ENCODE assay signal across 8 cellular contexts in genomic region chr2:19347619-19348562, GRCh38. TPM values are rescaled to one million over a fixed set of nuclear protein-coding genes. Genes with fewer than 3 reads are reported as not detected.
DNase-seq lines count a peak whose midpoint lies in the region; ATAC-seq and TF ChIP-seq lines count a peak whose summit lies in the region.

No MANE protein-coding gene starts in this region.

- CTCF ChIA-PET in RWPE1 (lab: Yijun Ruan, JAX): no interaction called here

- ATAC-seq in natural killer cell treated with Interleukin-12 subunit alpha and Interleukin-12 subunit beta and Interleukin-15 and Interleukin-18, amount 100 ng/mL, for 72 hours: peak; percentile 96

- no peaks in the 10 kb centered on the region for H3K9me3 Mint-ChIP-seq in natural killer cell treated with Interleukin-12 subunit alpha and Interleukin-12 subunit beta and Interleukin-15 and Interleukin-18, amount 100 ng/mL, for 72 hours

- peaks cover 8 to 24% of the 10 kb centered on the region in 2 donors for H3K27me3 Mint-ChIP-seq in natural killer cell treated with Interleukin-12 subunit alpha and Interleukin-12 subunit beta and Interleukin-15 and Interleukin-18, amount 100 ng/mL, for 72 hours

- H3K4me1 Mint-ChIP-seq in natural killer cell treated with Interleukin-12 subunit alpha and Interleukin-12 subunit beta and Interleukin-15 and Interleukin-18, amount 100 ng/mL, for 72 hours (ENCODE audit: low read depth in 2 of 2): peaks cover 21 to 23% of the 10 kb centered on the region in 2 donors

- H3K27me3 ChIP-seq in H7 (ENCODE audit: control insufficient read depth, insufficient read depth, low read length): peaks cover 48% of the 10 kb centered on the region

- POLR2A ChIA-PET in RWPE1 (lab: Yijun Ruan, JAX; ENCODE audit: low non-redundant PET): interaction anchor here (0.6 kb wide), 1 partner anchor 549 kb away, joined by 5 read pairs; no protein-coding TSS in a partner anchor

- peak overlapping the region; percentile 90 for H3K27ac ChIP-seq in RWPE1

- H3K4me3 Mint-ChIP-seq in natural killer cell treated with Interleukin-12 subunit alpha and Interleukin-12 subunit beta and Interleukin-15 and Interleukin-18, amount 100 ng/mL, for 72 hours: peak overlapping the region; percentile 95

- H3K27ac Mint-ChIP-seq in natural killer cell treated with Interleukin-12 subunit alpha and Interleukin-12 subunit beta and Interleukin-15 and Interleukin-18, amount 100 ng/mL, for 72 hours: peak overlapping the region; percentile 91 to 97

- TF ChIP-seq CTCF in RWPE1 (conservative IDR thresholded peaks at IDR 0.05; ENCODE audit: low read depth): no peak

- H3K4me3 ChIP-seq in H7 (ENCODE audit: insufficient read depth, low read depth, low read length): peak overlapping the region; percentile 90

- H3K36me3 Mint-ChIP-seq in natural killer cell treated with Interleukin-12 subunit alpha and Interleukin-12 subunit beta and Interleukin-15 and Interleukin-18, amount 100 ng/mL, for 72 hours: no peaks in the 10 kb centered on the region

- H3K36me3 ChIP-seq in H7 (replicated peaks; ENCODE audit: control insufficient read depth, insufficient read depth, low read length): no peaks in the 10 kb centered on the region

- DNase-seq in ELR (ENCODE audit: low read depth): peak; percentile 94
- DNase-seq in H7: peak; percentile 95
- peak; percentile 91 for DNase-seq in LoVo (ENCODE audit: low spot score)
- DNase-seq in RWPE1 (ENCODE audit: low spot score): peak; percentile 96
- DNase-seq in activated T-helper 9 cell treated with anti-CD3 and anti-CD28 coated beads, Interleukin-2, amount 50 U/mL, for 16 hours (ENCODE audit: low read depth): peak; percentile 90
- peak; percentile 98 for DNase-seq in fibroblast of peridontal ligament (ENCODE audit: extremely low read depth)
- peak; percentile 92 for DNase-seq in natural killer cell treated with Interleukin-12 subunit alpha and Interleukin-12 subunit beta and Interleukin-15 and Interleukin-18, amount 100 ng/mL, for 72 hours (ENCODE audit: low spot score)
- peak; percentile 93 to 100 (median 97) for DNase-seq in stimulated activated naive CD4-positive, alpha-beta T cell (lab: John Stamatoyannopoulos, UW)

RNA-seq across cellular contexts. Expression of gene OSR1, which starts 10.5 kb away (rescaled TPM):
- total RNA-seq in H7 (2014; rRNA removed; shearing (Covaris generic)): 0.44 TPM in 1 of 2 replicates, not detected in the other
- total RNA-seq in natural killer cell treated with Interleukin-12 subunit alpha and Interleukin-12 subunit beta and Interleukin-15 and Interleukin-18, amount 100 ng/mL, for 72 hours: not detected

Comparison
In these comparisons a context has a peak if more than half of its experiments do, and no peak if none do; other contexts are left out.
1. Peak in every context shown above with its lines: DNase-seq, ATAC-seq, H3K4me3 ChIP-seq and H3K27ac ChIP-seq.